ENCODE assay signal across 26 cellular contexts in genomic region chr11:14261094-14261493, GRCh38.
"Had no signal": no experiment of that assay in that cellular context is flagged by ENCODE, and none has a peak within 500 bp of the region (broad histone marks: within the 10 kb centered on the region; RNA-seq: fewer than 3 reads in every experiment).

No MANE protein-coding gene starts in this region.

- DNase-seq: activated CD4-positive, alpha-beta T cell treated with anti-CD3 and anti-CD28 coated beads for 4 hours; activated CD4-positive, alpha-beta T cell treated with anti-CD3 and anti-CD28 coated beads, Interleukin-2, amount 50 U/mL, for 48 hours; activated CD4-positive, CD25-positive, alpha-beta regulatory T cell; activated effector memory CD4-positive, alpha-beta T cell treated with anti-CD3 and anti-CD28 coated beads, Interleukin-2, amount 50 U/mL, for 16 hours; activated naive CD4-positive, alpha-beta T cell treated with anti-CD3 and anti-CD28 coated beads, Interleukin-2, amount 10 ng/mL, durations not matched to agents 7 days and 5 days; activated T-cell treated with anti-CD3 and anti-CD28 coated beads, Interleukin-2, amount 50 U/mL, for 72 hours; brain microvascular endothelial cell; cortex of kidney; foreskin melanocyte; glutamatergic neuron; kidney glomerular epithelial cell; nephron progenitor cell; stimulated activated CD4-positive, alpha-beta T cell treated with anti-CD3 and anti-CD28 coated beads, Interleukin-15, amount 100 ng/mL, for 24 hours; stimulated activated naive B cell treated with anti-CD40 and anti-IgM and Interleukin-4, amounts not matched to agents 10 μg/mL and 1 μg/mL and 100 μg/mL, for 72 hours; substantia nigra; SW 1271; T-helper 17 cell; tibial artery had no signal

- H3K9me3 ChIP-seq: ascending aorta had no signal

- ATAC-seq: activated T-cell treated with anti-CD3 and anti-CD28 coated beads, Interleukin-2, amount 50 U/mL, for 72 hours; sciatic nerve; stimulated activated naive B cell treated with anti-CD40 and anti-IgM and Interleukin-4, amounts not matched to agents 10 μg/mL and 1 μg/mL and 100 μg/mL, for 72 hours; T-helper 17 cell had no signal

- H3K9ac ChIP-seq: parathyroid adenoma had no signal

- H3K27me3 Mint-ChIP-seq: activated naive CD4-positive, alpha-beta T cell treated with anti-CD3 and anti-CD28 coated beads, Interleukin-2, amount 10 ng/mL, durations not matched to agents 7 days and 5 days; central memory CD8-positive, alpha-beta T cell; memory B cell; stimulated activated naive B cell treated with anti-CD40 and anti-IgM and Interleukin-4, amounts not matched to agents 10 μg/mL and 1 μg/mL and 100 μg/mL, for 72 hours; T-helper 17 cell had no signal

- H3K27ac Mint-ChIP-seq: activated naive CD4-positive, alpha-beta T cell treated with anti-CD3 and anti-CD28 coated beads, Interleukin-2, amount 10 ng/mL, durations not matched to agents 7 days and 5 days; activated T-cell treated with anti-CD3 and anti-CD28 coated beads, Interleukin-2, amount 50 U/mL, for 72 hours; memory B cell; nephron progenitor cell; T-helper 17 cell had no signal

- H3K4me3 Mint-ChIP-seq: activated naive CD4-positive, alpha-beta T cell treated with anti-CD3 and anti-CD28 coated beads, Interleukin-2, amount 10 ng/mL, durations not matched to agents 7 days and 5 days; activated T-cell treated with anti-CD3 and anti-CD28 coated beads, Interleukin-2, amount 50 U/mL, for 72 hours; central memory CD8-positive, alpha-beta T cell; memory B cell; nephron progenitor cell; stimulated activated naive B cell treated with anti-CD40 and anti-IgM and Interleukin-4, amounts not matched to agents 10 μg/mL and 1 μg/mL and 100 μg/mL, for 72 hours; T-helper 17 cell had no signal

- H3K9me3 Mint-ChIP-seq: activated naive CD4-positive, alpha-beta T cell treated with anti-CD3 and anti-CD28 coated beads, Interleukin-2, amount 10 ng/mL, durations not matched to agents 7 days and 5 days; central memory CD8-positive, alpha-beta T cell; nephron progenitor cell had no signal

- H3K4me1 Mint-ChIP-seq: activated naive CD4-positive, alpha-beta T cell treated with anti-CD3 and anti-CD28 coated beads, Interleukin-2, amount 10 ng/mL, durations not matched to agents 7 days and 5 days; central memory CD8-positive, alpha-beta T cell had no signal

- H3K27ac ChIP-seq: brain microvascular endothelial cell, epithelial cell of prostate, hepatocyte, parathyroid adenoma had no signal

- H3K4me3 ChIP-seq: ascending aorta, hepatocyte, smooth muscle cell, tibial artery had no signal

- H3K27me3 ChIP-seq: ascending aorta, brain microvascular endothelial cell, hepatocyte had no signal

- H3K4me1 ChIP-seq: ascending aorta, parathyroid adenoma had no signal
